ENCODE assay signal across 1 cellular context in the genomic region with DNA sequence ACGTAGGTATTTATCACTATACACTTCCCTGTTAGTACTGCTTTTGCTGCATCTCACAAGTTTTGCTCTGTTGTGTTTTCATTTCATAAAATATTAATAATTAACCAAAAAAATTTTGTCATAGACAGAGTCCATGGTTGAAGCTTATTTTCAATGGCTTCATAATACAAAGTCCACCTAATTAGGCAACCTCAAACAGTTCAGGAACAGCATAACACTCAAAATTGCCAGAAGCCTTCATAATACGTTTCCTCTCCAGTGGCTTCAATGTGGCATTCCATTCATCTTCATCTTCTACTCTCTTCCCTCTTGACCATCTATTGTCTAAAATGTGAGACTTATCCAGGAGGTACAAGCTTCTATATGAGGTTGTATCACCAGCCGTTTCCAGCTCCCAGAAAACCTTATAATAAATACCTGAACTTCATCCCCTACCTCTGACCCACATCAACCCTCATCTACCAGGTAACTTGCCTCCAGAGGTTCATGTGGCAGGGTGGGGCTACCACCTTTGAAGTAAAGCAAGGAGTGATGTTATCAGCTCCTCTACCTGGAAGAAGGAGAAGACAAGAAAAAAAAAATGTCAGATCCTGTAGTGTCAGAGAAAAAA.
A peak's percentile ranks its signal among the peaks of the same experiment; 100 is the strongest.
TF ChIP-seq lines count a peak whose summit lies in the region.

No MANE protein-coding gene starts in this region.

TF ChIP-seq in HepG2, 621 proteins besides CTCF, POLR2A, EP300 and RAD21 (continued from another document and continues in another):
- TF ChIP-seq, protein P1, sequence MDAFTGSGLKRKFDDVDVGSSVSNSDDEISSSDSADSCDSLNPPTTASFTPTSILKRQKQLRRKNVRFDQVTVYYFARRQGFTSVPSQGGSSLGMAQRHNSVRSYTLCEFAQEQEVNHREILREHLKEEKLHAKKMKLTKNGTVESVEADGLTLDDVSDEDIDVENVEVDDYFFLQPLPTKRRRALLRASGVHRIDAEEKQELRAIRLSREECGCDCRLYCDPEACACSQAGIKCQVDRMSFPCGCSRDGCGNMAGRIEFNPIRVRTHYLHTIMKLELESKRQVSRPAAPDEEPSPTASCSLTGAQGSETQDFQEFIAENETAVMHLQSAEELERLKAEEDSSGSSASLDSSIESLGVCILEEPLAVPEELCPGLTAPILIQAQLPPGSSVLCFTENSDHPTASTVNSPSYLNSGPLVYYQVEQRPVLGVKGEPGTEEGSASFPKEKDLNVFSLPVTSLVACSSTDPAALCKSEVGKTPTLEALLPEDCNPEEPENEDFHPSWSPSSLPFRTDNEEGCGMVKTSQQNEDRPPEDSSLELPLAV (CRISPR knock-in tag; conservative IDR thresholded peaks at IDR 0.05; ENCODE audit: low read depth) = no peak
- no peak for TF ChIP-seq XBP1 (CRISPR knock-in tag; IDR thresholded peaks at IDR 0.05)
- TF ChIP-seq CEBPG (CRISPR knock-in tag; IDR thresholded peaks at IDR 0.05) = peak; percentile 68
- TF ChIP-seq ZNF350 (CRISPR knock-in tag; IDR thresholded peaks at IDR 0.05; ENCODE audit: borderline replicate concordance, low read depth) = no peak
- TF ChIP-seq FOXP4 (CRISPR knock-in tag; IDR thresholded peaks at IDR 0.05) = no peak
- no peak for TF ChIP-seq ZNF549 (CRISPR knock-in tag; IDR thresholded peaks at IDR 0.05)
- no peak for TF ChIP-seq EEA1 (CRISPR knock-in tag; IDR thresholded peaks at IDR 0.05; ENCODE audit: borderline replicate concordance)
- TF ChIP-seq, protein P2, sequence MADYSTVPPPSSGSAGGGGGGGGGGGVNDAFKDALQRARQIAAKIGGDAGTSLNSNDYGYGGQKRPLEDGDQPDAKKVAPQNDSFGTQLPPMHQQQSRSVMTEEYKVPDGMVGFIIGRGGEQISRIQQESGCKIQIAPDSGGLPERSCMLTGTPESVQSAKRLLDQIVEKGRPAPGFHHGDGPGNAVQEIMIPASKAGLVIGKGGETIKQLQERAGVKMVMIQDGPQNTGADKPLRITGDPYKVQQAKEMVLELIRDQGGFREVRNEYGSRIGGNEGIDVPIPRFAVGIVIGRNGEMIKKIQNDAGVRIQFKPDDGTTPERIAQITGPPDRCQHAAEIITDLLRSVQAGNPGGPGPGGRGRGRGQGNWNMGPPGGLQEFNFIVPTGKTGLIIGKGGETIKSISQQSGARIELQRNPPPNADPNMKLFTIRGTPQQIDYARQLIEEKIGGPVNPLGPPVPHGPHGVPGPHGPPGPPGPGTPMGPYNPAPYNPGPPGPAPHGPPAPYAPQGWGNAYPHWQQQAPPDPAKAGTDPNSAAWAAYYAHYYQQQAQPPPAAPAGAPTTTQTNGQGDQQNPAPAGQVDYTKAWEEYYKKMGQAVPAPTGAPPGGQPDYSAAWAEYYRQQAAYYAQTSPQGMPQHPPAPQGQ (CRISPR knock-in tag; IDR thresholded peaks at IDR 0.05; ENCODE audit: borderline replicate concordance) = no peak
- TF ChIP-seq, protein P3, sequence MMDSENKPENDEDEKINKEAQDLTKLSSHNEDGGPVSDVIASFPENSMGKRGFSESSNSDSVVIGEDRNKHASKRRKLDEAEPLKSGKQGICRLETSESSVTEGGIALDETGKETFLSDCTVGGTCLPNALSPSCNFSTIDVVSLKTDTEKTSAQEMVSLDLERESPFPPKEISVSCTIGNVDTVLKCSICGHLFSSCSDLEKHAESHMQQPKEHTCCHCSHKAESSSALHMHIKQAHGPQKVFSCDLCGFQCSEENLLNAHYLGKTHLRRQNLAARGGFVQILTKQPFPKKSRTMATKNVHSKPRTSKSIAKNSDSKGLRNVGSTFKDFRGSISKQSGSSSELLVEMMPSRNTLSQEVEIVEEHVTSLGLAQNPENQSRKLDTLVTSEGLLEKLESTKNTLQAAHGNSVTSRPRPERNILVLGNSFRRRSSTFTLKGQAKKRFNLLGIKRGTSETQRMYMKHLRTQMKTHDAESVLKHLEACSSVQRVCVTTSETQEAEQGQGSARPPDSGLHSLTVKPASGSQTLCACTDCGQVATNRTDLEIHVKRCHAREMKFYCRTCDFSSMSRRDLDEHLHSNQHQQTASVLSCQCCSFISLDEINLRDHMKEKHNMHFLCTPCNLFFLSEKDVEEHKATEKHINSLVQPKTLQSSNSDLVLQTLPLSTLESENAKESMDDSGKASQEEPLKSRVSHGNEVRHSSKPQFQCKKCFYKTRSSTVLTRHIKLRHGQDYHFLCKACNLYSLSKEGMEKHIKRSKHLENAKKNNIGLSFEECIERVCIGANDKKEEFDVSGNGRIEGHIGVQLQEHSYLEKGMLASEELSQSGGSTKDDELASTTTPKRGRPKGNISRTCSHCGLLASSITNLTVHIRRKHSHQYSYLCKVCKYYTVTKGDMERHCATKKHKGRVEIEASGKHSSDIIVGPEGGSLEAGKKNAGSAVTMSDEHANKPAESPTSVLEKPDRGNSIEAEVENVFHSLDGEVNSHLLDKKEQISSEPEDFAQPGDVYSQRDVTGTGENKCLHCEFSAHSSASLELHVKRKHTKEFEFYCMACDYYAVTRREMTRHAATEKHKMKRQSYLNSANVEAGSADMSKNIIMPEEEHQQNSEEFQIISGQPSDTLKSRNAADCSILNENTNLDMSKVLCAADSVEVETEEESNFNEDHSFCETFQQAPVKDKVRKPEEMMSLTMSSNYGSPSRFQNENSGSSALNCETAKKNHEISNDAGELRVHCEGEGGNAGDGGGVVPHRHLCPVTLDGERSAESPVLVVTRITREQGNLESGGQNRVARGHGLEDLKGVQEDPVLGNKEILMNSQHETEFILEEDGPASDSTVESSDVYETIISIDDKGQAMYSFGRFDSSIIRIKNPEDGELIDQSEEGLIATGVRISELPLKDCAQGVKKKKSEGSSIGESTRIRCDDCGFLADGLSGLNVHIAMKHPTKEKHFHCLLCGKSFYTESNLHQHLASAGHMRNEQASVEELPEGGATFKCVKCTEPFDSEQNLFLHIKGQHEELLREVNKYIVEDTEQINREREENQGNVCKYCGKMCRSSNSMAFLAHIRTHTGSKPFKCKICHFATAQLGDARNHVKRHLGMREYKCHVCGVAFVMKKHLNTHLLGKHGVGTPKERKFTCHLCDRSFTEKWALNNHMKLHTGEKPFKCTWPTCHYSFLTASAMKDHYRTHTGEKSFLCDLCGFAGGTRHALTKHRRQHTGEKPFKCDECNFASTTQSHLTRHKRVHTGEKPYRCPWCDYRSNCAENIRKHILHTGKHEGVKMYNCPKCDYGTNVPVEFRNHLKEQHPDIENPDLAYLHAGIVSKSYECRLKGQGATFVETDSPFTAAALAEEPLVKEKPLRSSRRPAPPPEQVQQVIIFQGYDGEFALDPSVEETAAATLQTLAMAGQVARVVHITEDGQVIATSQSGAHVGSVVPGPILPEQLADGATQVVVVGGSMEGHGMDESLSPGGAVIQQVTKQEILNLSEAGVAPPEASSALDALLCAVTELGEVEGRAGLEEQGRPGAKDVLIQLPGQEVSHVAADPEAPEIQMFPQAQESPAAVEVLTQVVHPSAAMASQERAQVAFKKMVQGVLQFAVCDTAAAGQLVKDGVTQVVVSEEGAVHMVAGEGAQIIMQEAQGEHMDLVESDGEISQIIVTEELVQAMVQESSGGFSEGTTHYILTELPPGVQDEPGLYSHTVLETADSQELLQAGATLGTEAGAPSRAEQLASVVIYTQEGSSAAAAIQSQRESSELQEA (CRISPR knock-in tag; IDR thresholded peaks at IDR 0.05; ENCODE audit: not compliant biosample characterization) = no peak
- TF ChIP-seq POGZ (CRISPR knock-in tag; IDR thresholded peaks at IDR 0.05) = 0 out of 2 replicates have a peak, but pooled peaks have one; percentile 22
- no peak for TF ChIP-seq HOXA5 (CRISPR knock-in tag; IDR thresholded peaks at IDR 0.05)
- TF ChIP-seq MIXL1 (CRISPR knock-in tag; IDR thresholded peaks at IDR 0.05) = peak; percentile 86
- TF ChIP-seq, protein P4, sequence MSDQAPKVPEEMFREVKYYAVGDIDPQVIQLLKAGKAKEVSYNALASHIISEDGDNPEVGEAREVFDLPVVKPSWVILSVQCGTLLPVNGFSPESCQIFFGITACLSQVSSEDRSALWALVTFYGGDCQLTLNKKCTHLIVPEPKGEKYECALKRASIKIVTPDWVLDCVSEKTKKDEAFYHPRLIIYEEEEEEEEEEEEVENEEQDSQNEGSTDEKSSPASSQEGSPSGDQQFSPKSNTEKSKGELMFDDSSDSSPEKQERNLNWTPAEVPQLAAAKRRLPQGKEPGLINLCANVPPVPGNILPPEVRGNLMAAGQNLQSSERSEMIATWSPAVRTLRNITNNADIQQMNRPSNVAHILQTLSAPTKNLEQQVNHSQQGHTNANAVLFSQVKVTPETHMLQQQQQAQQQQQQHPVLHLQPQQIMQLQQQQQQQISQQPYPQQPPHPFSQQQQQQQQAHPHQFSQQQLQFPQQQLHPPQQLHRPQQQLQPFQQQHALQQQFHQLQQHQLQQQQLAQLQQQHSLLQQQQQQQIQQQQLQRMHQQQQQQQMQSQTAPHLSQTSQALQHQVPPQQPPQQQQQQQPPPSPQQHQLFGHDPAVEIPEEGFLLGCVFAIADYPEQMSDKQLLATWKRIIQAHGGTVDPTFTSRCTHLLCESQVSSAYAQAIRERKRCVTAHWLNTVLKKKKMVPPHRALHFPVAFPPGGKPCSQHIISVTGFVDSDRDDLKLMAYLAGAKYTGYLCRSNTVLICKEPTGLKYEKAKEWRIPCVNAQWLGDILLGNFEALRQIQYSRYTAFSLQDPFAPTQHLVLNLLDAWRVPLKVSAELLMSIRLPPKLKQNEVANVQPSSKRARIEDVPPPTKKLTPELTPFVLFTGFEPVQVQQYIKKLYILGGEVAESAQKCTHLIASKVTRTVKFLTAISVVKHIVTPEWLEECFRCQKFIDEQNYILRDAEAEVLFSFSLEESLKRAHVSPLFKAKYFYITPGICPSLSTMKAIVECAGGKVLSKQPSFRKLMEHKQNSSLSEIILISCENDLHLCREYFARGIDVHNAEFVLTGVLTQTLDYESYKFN (CRISPR knock-in tag; conservative IDR thresholded peaks at IDR 0.05) = 0 out of 2 replicates have a peak, but pooled peaks have one; percentile 53
- TF ChIP-seq RBM39 (IDR thresholded peaks at IDR 0.05; ENCODE audit: low read depth, low read length, poor library complexity, severe bottlenecking) = no peak
- TF ChIP-seq BCL6 (CRISPR knock-in tag; IDR thresholded peaks at IDR 0.05) = 0 out of 2 replicates have a peak, but pooled peaks have one; percentile 13
- no peak for TF ChIP-seq BRD4 (CRISPR knock-in tag; IDR thresholded peaks at IDR 0.05)
- no peak for TF ChIP-seq SP5 (CRISPR knock-in tag; IDR thresholded peaks at IDR 0.05; ENCODE audit: borderline replicate concordance, low read depth)
- no peak for TF ChIP-seq ZNF703 (CRISPR knock-in tag; IDR thresholded peaks at IDR 0.05; ENCODE audit: borderline replicate concordance)
- TF ChIP-seq, protein P5, sequence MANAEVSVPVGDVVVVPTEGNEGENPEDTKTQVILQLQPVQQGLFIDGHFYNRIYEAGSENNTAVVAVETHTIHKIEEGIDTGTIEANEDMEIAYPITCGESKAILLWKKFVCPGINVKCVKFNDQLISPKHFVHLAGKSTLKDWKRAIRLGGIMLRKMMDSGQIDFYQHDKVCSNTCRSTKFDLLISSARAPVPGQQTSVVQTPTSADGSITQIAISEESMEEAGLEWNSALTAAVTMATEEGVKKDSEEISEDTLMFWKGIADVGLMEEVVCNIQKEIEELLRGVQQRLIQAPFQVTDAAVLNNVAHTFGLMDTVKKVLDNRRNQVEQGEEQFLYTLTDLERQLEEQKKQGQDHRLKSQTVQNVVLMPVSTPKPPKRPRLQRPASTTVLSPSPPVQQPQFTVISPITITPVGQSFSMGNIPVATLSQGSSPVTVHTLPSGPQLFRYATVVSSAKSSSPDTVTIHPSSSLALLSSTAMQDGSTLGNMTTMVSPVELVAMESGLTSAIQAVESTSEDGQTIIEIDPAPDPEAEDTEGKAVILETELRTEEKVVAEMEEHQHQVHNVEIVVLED (CRISPR knock-in tag; IDR thresholded peaks at IDR 0.05; ENCODE audit: borderline replicate concordance) = no peak
- no peak for TF ChIP-seq SP2 (CRISPR knock-in tag; IDR thresholded peaks at IDR 0.05)
- no peak for TF ChIP-seq TEF (CRISPR knock-in tag; IDR thresholded peaks at IDR 0.05)
- TF ChIP-seq SP1 (IDR thresholded peaks at IDR 0.05) = no peak
- TF ChIP-seq SP1 (CRISPR knock-in tag; IDR thresholded peaks at IDR 0.05) = no peak
- no peak for TF ChIP-seq ZNF160 (CRISPR knock-in tag; IDR thresholded peaks at IDR 0.05)
- TF ChIP-seq KMT2A (CRISPR knock-in tag; IDR thresholded peaks at IDR 0.05) = no peak
- TF ChIP-seq SOX5 (CRISPR knock-in tag; IDR thresholded peaks at IDR 0.05; ENCODE audit: borderline replicate concordance) = peak; percentile 44; the same call in 1 of the 2 replicates
- TF ChIP-seq HNF4A (CRISPR knock-in tag; IDR thresholded peaks at IDR 0.05) = peak; percentile 86
- 0 out of 2 replicates have a peak, but pooled peaks have one; percentile 66 for TF ChIP-seq ZNF644 (CRISPR knock-in tag; IDR thresholded peaks at IDR 0.05; ENCODE audit: low read depth)
- no peak for TF ChIP-seq ZNF75D (CRISPR knock-in tag; IDR thresholded peaks at IDR 0.05; ENCODE audit: borderline replicate concordance)
- TF ChIP-seq CBX5 (CRISPR knock-in tag; IDR thresholded peaks at IDR 0.05; ENCODE audit: borderline replicate concordance) = no peak
- no peak for TF ChIP-seq DNMT3B (CRISPR knock-in tag; conservative IDR thresholded peaks at IDR 0.05)
